Comparison of ENCODE assay signal across 8 cellular contexts in genomic region chr13:84137292-84137691, GRCh38.
DNase-seq lines count a peak whose midpoint lies in the region; ATAC-seq and TF ChIP-seq lines count a peak whose summit lies in the region.

No MANE protein-coding gene starts in this region.

- peak overlapping the region; percentile 35 for H3K4me2 ChIP-seq in mammary epithelial cell (ENCODE audit: insufficient read depth, low read depth, low read length)

- WGBS in mammary epithelial cell (ENCODE audit: low coverage, missing lambda C conversion rate): 23% methylated on average over 2 of the region's 2 CpGs

- no peaks in the 10 kb centered on the region for H3K27me3 ChIP-seq in mammary epithelial cell (ENCODE audit: insufficient read depth, low read length)

- H3K27me3 Mint-ChIP-seq in MCF 10A (ENCODE audit: insufficient read depth, unreplicated experiment) (no peaks in the 10 kb centered on the region), naive B cell (no peaks in the 10 kb centered on the region)
- no peaks in the 10 kb centered on the region for H3K27me3 Mint-ChIP-seq in activated CD4-positive, alpha-beta T cell treated with anti-CD3 and anti-CD28 coated beads, Interleukin-2, amount 10 ng/mL, durations not matched to agents 7 days and 5 days

- CTCF ChIA-PET in mammary epithelial cell (lab: Charles Lee; ENCODE audit: low non-redundant PET): no interaction called here
- CTCF ChIA-PET in MCF 10A (lab: Yijun Ruan, JAX): interaction anchor here (0.6 kb wide), 1 partner anchor 990 kb away, joined by 3 read pairs; no protein-coding TSS in a partner anchor
- CTCF ChIA-PET in activated CD4-positive, alpha-beta T cell treated with anti-CD3 and anti-CD28 coated beads, Interleukin-2, amount 10 ng/mL, durations not matched to agents 7 days and 5 days (lab: Charles Lee): no interaction called here

- H3K4me1 ChIP-seq in mammary epithelial cell (ENCODE audit: insufficient read depth, low read length): no peaks in the 10 kb centered on the region

- H3K36me3 Mint-ChIP-seq in MCF 10A (ENCODE audit: insufficient read depth, unreplicated experiment): no peaks in the 10 kb centered on the region
- no peaks in the 10 kb centered on the region for H3K36me3 Mint-ChIP-seq in activated CD4-positive, alpha-beta T cell treated with anti-CD3 and anti-CD28 coated beads, Interleukin-2, amount 10 ng/mL, durations not matched to agents 7 days and 5 days (ENCODE audit: low read depth)
- no peaks in the 10 kb centered on the region for H3K36me3 Mint-ChIP-seq in naive B cell

- DNase-seq in mammary epithelial cell (peak; percentile 29), MCF 10A (ENCODE audit: unreplicated experiment) (no peak), naive B cell (peak; percentile 7), COLO668 (lab: John Stamatoyannopoulos, UW; ENCODE audit: unreplicated experiment) (no peak), posterior cingulate gyrus (no peak), SKM-1 (lab: John Stamatoyannopoulos, UW; ENCODE audit: unreplicated experiment) (no peak)
- DNase-seq in activated CD4-positive, alpha-beta T cell treated with anti-CD3 and anti-CD28 coated beads, Interleukin-2, amount 10 ng/mL, durations not matched to agents 7 days and 5 days: peak; percentile 80

- H2AFZ ChIP-seq in mammary epithelial cell (ENCODE audit: low read depth, low read length): peak overlapping the region; percentile 68

- intact Hi-C loops in mammary epithelial cell (cut with micrococcal nuclease) (no loop called here), MCF 10A (cut with micrococcal nuclease) (no loop called here), posterior cingulate gyrus (cut with DNase I) (no loop called here)

- in situ Hi-C loops in mammary epithelial cell (cut with MboI; ENCODE audit: low sequenced_read_pairs in 2 of 2): no loop called here

- ATAC-seq in HG03460 (IDR thresholded peaks at IDR 0.05; ENCODE audit: unreplicated experiment) (peak; percentile 100), naive B cell (ENCODE audit: low read depth in 2 of 2) (peak; percentile 82 to 94)

- H3K4me3 Mint-ChIP-seq in MCF 10A (ENCODE audit: unreplicated experiment) (no peak overlapping the region), naive B cell (peak overlapping the region in 7 of 8 donors; percentile 10 to 72 (median 36))
- H3K4me3 Mint-ChIP-seq in activated CD4-positive, alpha-beta T cell treated with anti-CD3 and anti-CD28 coated beads, Interleukin-2, amount 10 ng/mL, durations not matched to agents 7 days and 5 days: peak overlapping the region; percentile 48

- no peaks in the 10 kb centered on the region for H3K36me3 ChIP-seq in mammary epithelial cell (ENCODE audit: insufficient read depth, low read length)

- POLR2A ChIA-PET in MCF 10A (lab: Yijun Ruan, JAX): no interaction called here
- POLR2A ChIA-PET in activated CD4-positive, alpha-beta T cell treated with anti-CD3 and anti-CD28 coated beads, Interleukin-2, amount 10 ng/mL, durations not matched to agents 7 days and 5 days (lab: Charles Lee): no interaction called here

- dilution Hi-C loops in mammary epithelial cell (cut with HindIII; ENCODE audit: low sequenced_read_pairs): no loop called here

- H3K9ac ChIP-seq in mammary epithelial cell (ENCODE audit: insufficient read depth, low read length): no peak overlapping the region

- no peaks in the 10 kb centered on the region for H4K20me1 ChIP-seq in mammary epithelial cell (ENCODE audit: insufficient read depth, low read length)

- no peaks in the 10 kb centered on the region for H3K9me3 ChIP-seq in mammary epithelial cell (replicated peaks; ENCODE audit: insufficient read depth, low read length)

- H3K4me1 Mint-ChIP-seq in MCF 10A (ENCODE audit: insufficient read depth, unreplicated experiment) (no peaks in the 10 kb centered on the region), naive B cell (peaks cover 4 to 13% (median 12%) of the 10 kb centered on the region in 3 donors)
- peaks cover 27% of the 10 kb centered on the region for H3K4me1 Mint-ChIP-seq in activated CD4-positive, alpha-beta T cell treated with anti-CD3 and anti-CD28 coated beads, Interleukin-2, amount 10 ng/mL, durations not matched to agents 7 days and 5 days

- H3K4me3 ChIP-seq in mammary epithelial cell (replicated peaks in 1 of 3; ENCODE audit: insufficient read depth in 1 of 3, low read depth in 2 of 3, low read length in 3 of 3): peak overlapping the region in 1 of 3 experiments; percentile 14

- no peaks in the 10 kb centered on the region for H3K79me2 ChIP-seq in mammary epithelial cell (ENCODE audit: insufficient read depth, low read length)

- BruUV-seq in mammary epithelial cell (replicated peaks; lab: Mats Ljungman, UMichigan): no TSS peak
- BruUV-seq in MCF 10A (replicated peaks; lab: Mats Ljungman, UMichigan): no TSS peak

- no peak overlapping the region for H3K27ac ChIP-seq in mammary epithelial cell (ENCODE audit: insufficient read depth, low read depth, low read length)

- H3K9me3 Mint-ChIP-seq in MCF 10A (ENCODE audit: unreplicated experiment) (no peaks in the 10 kb centered on the region), naive B cell (no peaks in the 10 kb centered on the region)
- H3K9me3 Mint-ChIP-seq in activated CD4-positive, alpha-beta T cell treated with anti-CD3 and anti-CD28 coated beads, Interleukin-2, amount 10 ng/mL, durations not matched to agents 7 days and 5 days: no peaks in the 10 kb centered on the region

- H3K27ac Mint-ChIP-seq in MCF 10A (ENCODE audit: low read depth, unreplicated experiment) (no peak overlapping the region), naive B cell (peak overlapping the region; percentile 7 to 85 (median 28))
- peak overlapping the region; percentile 89 for H3K27ac Mint-ChIP-seq in activated CD4-positive, alpha-beta T cell treated with anti-CD3 and anti-CD28 coated beads, Interleukin-2, amount 10 ng/mL, durations not matched to agents 7 days and 5 days

- TF ChIP-seq CTCF in mammary epithelial cell (conservative IDR thresholded peaks at IDR 0.05 in 1 of 2, IDR thresholded peaks at IDR 0.05 in 1 of 2; ENCODE audit: extremely low read depth in 1 of 2, insufficient read depth in 1 of 2, low read depth in 1 of 2, low read length in 2 of 2) (no peak), MCF 10A (IDR thresholded peaks at IDR 0.05; ENCODE audit: unreplicated experiment) (no peak)

Comparison
In these comparisons a context has a peak if more than half of its experiments do, and no peak if none do; other contexts are left out.
1. DNase-seq: peak in mammary epithelial cell (single experiment), activated CD4-positive, alpha-beta T cell treated with anti-CD3 and anti-CD28 coated beads, Interleukin-2, amount 10 ng/mL, durations not matched to agents 7 days and 5 days (single experiment) and naive B cell (single experiment); none in MCF 10A (single experiment), COLO668 (single experiment), posterior cingulate gyrus (0 of 10) and SKM-1 (single experiment).